Comparison of ENCODE assay signal across 12 cellular contexts in the genomic region with DNA sequence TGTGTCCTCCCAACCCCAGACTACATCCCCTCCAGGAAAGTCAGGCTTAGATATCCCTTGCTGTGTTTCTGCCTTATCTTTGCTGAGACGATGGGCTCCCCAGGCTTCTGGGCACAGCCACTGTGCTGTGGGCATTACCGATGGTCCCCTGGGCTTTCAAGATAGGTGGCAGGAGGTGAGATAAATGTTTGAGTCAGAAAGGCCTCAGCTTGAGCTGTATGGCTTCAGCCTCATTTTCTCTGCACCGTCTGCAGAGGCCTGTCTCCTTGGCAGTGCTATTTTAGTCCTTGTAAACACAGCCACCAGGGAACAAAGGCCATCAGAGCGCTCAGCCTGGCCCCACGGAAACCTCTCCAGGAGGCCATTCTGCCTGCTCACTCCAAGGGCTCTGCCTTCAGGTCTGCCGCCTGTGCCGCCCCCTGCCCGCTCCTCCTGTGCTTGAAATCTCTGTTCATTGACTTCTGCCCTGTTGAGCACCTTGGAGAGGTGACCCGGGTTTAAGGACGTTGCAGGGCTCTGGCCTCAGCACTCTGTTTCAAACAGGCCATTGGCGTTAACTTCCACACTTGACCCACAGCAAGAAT.
"Had no signal": no experiment of that assay in that cellular context is flagged by ENCODE, and none has a peak within 500 bp of the region (broad histone marks: within the 10 kb centered on the region; RNA-seq: fewer than 3 reads in every experiment).

No MANE protein-coding gene starts in this region.

- H3K27ac ChIP-seq: brain microvascular endothelial cell, pancreas, thyroid gland had no signal

- H3K4me3 ChIP-seq: pancreas, thyroid gland had no signal

- H3K4me1 ChIP-seq: pancreas, thyroid gland had no signal

- DNase-seq: activated B cell treated with CpG ODN at 0.5 μM for 24 hours; activated naive CD4-positive, alpha-beta T cell treated with Interleukin-2 at 50 U/mL for 16 hours; anterior cingulate cortex; brain microvascular endothelial cell; dermis blood vessel endothelial cell; effector memory CD8-positive, alpha-beta T cell; foreskin melanocyte; left cardiac atrium; naive B cell; pancreas; stimulated activated CD4-positive, alpha-beta T cell treated with anti-CD3 and anti-CD28 coated beads, Interleukin-1b, Interleukin-23, amount 100 ng/mL, for 48 hours; thyroid gland had no signal

- H3K36me3 ChIP-seq: brain microvascular endothelial cell, pancreas, thyroid gland had no signal

- H3K27me3 ChIP-seq: brain microvascular endothelial cell, pancreas, thyroid gland had no signal

- H3K9me3 ChIP-seq: pancreas, thyroid gland had no signal
